Comparison of ENCODE assay signal across 15 cellular contexts in the genomic region with DNA sequence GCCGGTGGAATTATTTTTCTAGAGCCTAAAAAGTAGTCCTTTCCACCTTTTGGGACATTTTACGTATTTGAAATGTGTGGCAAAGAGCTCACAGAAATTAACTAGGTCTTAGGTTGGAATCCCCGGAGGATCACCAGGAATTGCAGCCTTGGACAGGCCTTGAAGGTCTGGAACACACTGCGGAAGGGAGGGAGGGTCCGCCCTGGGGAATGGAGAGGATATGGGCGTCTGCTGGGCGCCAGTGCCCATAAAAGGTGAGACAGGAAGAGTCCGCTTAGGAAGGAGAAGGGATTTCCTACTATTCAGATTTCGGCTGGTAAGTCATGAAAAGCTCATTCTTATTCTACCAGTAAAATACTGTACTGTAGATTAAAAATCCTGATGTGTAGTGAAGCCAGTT.
DNase-seq lines count a peak whose midpoint lies in the region; ATAC-seq and TF ChIP-seq lines count a peak whose summit lies in the region.
"Had no signal": no experiment of that assay in that cellular context is flagged by ENCODE, and none has a peak within 500 bp of the region (broad histone marks: within the 10 kb centered on the region; RNA-seq: fewer than 3 reads in every experiment).

No MANE protein-coding gene starts in this region.

- peaks cover 6% of the 10 kb centered on the region; the same call in 1 of the 2 replicates for H4K20me1 ChIP-seq in GM23338 (replicated peaks; ENCODE audit: insufficient read depth)

- H3K4me2 ChIP-seq in GM23338, result no peak overlapping the region

- H3K4me3 Mint-ChIP-seq in GM23338 (no peak overlapping the region), HFFc6 (no peak overlapping the region)
- H3K4me3 Mint-ChIP-seq: activated T-cell treated with anti-CD3 and anti-CD28 coated beads, Interleukin-2, amount 50 U/mL, for 72 hours; CD4-positive, CD25-positive, alpha-beta regulatory T cell had no signal

- intact Hi-C loops in lower lobe of right lung (cut with DNase I), result no loop called here
- intact Hi-C loops in tibial artery (cut with DNase I; ENCODE audit: low total_unique reads), result no loop called here

- no peaks in the 10 kb centered on the region for H3K79me2 ChIP-seq in GM23338 (replicated peaks; ENCODE audit: insufficient read depth)

- ATAC-seq in GM23338 (peak; percentile 18; the same call in 1 of the 3 replicates), lower lobe of right lung (peak in 1 of 2 donors; percentile 29), GM18868 (IDR thresholded peaks at IDR 0.05; ENCODE audit: unreplicated experiment) (no peak), GM21447 (IDR thresholded peaks at IDR 0.05; ENCODE audit: unreplicated experiment) (no peak)
- ATAC-seq: activated T-cell treated with anti-CD3 and anti-CD28 coated beads, Interleukin-2, amount 50 U/mL, for 72 hours had no signal

- H3K36me3 ChIP-seq in GM23338 (ENCODE audit: insufficient read depth) (no peaks in the 10 kb centered on the region), lower lobe of right lung (no peaks in the 10 kb centered on the region), tibial artery (peaks cover 0 to 3% (median 0%) of the 10 kb centered on the region in 3 donors)

- H3K4me1 Mint-ChIP-seq in GM23338 (peaks cover 17% of the 10 kb centered on the region), HFFc6 (ENCODE audit: low read depth) (peaks cover 52% of the 10 kb centered on the region)

- TF ChIP-seq CTCF in GM23338 (conservative IDR thresholded peaks at IDR 0.05; ENCODE audit: low read depth in 2 of 2) (no peak), lower lobe of right lung (IDR thresholded peaks at IDR 0.05) (no peak), tibial artery (IDR thresholded peaks at IDR 0.05) (no peak), HFFc6 (IDR thresholded peaks at IDR 0.05) (no peak)

- H3K4me3 ChIP-seq in GM23338 (no peak overlapping the region), lower lobe of right lung (no peak overlapping the region), tibial artery (peak overlapping the region in 1 of 2 donors; percentile 11)

- H3K27ac Mint-ChIP-seq in GM23338 (no peak overlapping the region), HFFc6 (no peak overlapping the region)
- H3K27ac Mint-ChIP-seq: activated T-cell treated with anti-CD3 and anti-CD28 coated beads, Interleukin-2, amount 50 U/mL, for 72 hours; CD4-positive, CD25-positive, alpha-beta regulatory T cell; progenitor cell of endocrine pancreas had no signal

- H2AFZ ChIP-seq in GM23338, result no peak overlapping the region

- H3K27ac ChIP-seq in GM23338 (ENCODE audit: low read depth) (0 out of 2 replicates have a peak overlapping the region, but pooled peaks have one; percentile 27), lower lobe of right lung (peak overlapping the region; percentile 9), tibial artery (peak overlapping the region; percentile 85 to 90)

- no peaks in the 10 kb centered on the region; the same call in 2 of the 3 replicates for H3K36me3 Mint-ChIP-seq in GM23338 (ENCODE audit: low read depth)
- peaks cover 25% of the 10 kb centered on the region for H3K36me3 Mint-ChIP-seq in HFFc6 (ENCODE audit: low read depth)
- H3K36me3 Mint-ChIP-seq: CD4-positive, CD25-positive, alpha-beta regulatory T cell had no signal

- DNase-seq in GM23338 (ENCODE audit: low spot score) (no peak), dermis blood vessel endothelial cell (peak; percentile 90), lower lobe of right lung (no peak), tibial artery (no peak), HFFc6 (no peak), hypothalamus (lab: John Stamatoyannopoulos, UW) (no peak)
- DNase-seq: activated T-cell treated with anti-CD3 and anti-CD28 coated beads, Interleukin-2, amount 50 U/mL, for 72 hours; CD4-positive, CD25-positive, alpha-beta regulatory T cell; NCI-H2029 treated with DMSO at 0.1 percent for 48 hours; RPMI8226; stimulated activated CD8-positive, alpha-beta memory T cell treated with anti-CD3 and anti-CD28 coated beads, Interleukin-4, amount 100 ng/mL, for 48 hours; T-helper 9 cell had no signal

- no peaks in the 10 kb centered on the region for H3K27me3 ChIP-seq in GM23338 (ENCODE audit: insufficient read depth)
- no peaks in the 10 kb centered on the region for H3K27me3 ChIP-seq in lower lobe of right lung (ENCODE audit: low read depth)
- no peaks in the 10 kb centered on the region for H3K27me3 ChIP-seq in tibial artery

- H3K4me1 ChIP-seq in GM23338 (ENCODE audit: insufficient read depth) (no peaks in the 10 kb centered on the region; the same call in 1 of the 2 replicates), lower lobe of right lung (peaks cover 39% of the 10 kb centered on the region), tibial artery (peaks cover 0 to 98% (median 67%) of the 10 kb centered on the region in 4 donors)

- H3F3A ChIP-seq in GM23338 (replicated peaks; ENCODE audit: low read depth), result no peaks in the 10 kb centered on the region

- H3K9me3 Mint-ChIP-seq in GM23338, result no peaks in the 10 kb centered on the region
- no peaks in the 10 kb centered on the region for H3K9me3 Mint-ChIP-seq in HFFc6
- H3K9me3 Mint-ChIP-seq: activated T-cell treated with anti-CD3 and anti-CD28 coated beads, Interleukin-2, amount 50 U/mL, for 72 hours had no signal

- H3K9me3 ChIP-seq in lower lobe of right lung (no peaks in the 10 kb centered on the region), tibial artery (no peaks in the 10 kb centered on the region)

- no peaks in the 10 kb centered on the region for H3K9me2 ChIP-seq in GM23338 (ENCODE audit: insufficient read depth)

- H3K27me3 Mint-ChIP-seq in GM23338 (ENCODE audit: insufficient read depth, low read depth, poor library complexity), result peaks cover 6% of the 10 kb centered on the region
- H3K27me3 Mint-ChIP-seq in HFFc6 (ENCODE audit: insufficient read depth), result peaks cover 2% of the 10 kb centered on the region
- H3K27me3 Mint-ChIP-seq: progenitor cell of endocrine pancreas had no signal

TF ChIP-seq in GM23338, 12 proteins besides CTCF, POLR2A, EP300 and RAD21:
- TF ChIP-seq JUNB (IDR thresholded peaks at IDR 0.05; ENCODE audit: unreplicated experiment) (no peak), ZNF462 (CRISPR knock-in tag; IDR thresholded peaks at IDR 0.05) (no peak)

Comparison
In these comparisons a context has a peak if more than half of its experiments do, and no peak if none do; other contexts are left out.
1. H3K27ac ChIP-seq: peak in every context shown above with its lines; median percentile 88 in tibial artery; 27 in GM23338; 9 in lower lobe of right lung.